In genomic region chr11:121578216-121579063, GRCh38 we compare ENCODE assay signal across 16 cellular contexts.
DNase-seq lines count a peak whose midpoint lies in the region; ATAC-seq and TF ChIP-seq lines count a peak whose summit lies in the region.
"Had no signal": no experiment of that assay in that cellular context is flagged by ENCODE, and none has a peak within 500 bp of the region (broad histone marks: within the 10 kb centered on the region; RNA-seq: fewer than 3 reads in every experiment).

No MANE protein-coding gene starts in this region.

- in situ Hi-C loops in IMR-90 (cut with MboI; ENCODE audit: low sequenced_read_pairs), result no loop called here

- H3K14ac ChIP-seq in IMR-90 (replicated peaks; ENCODE audit: low read depth, low read length), result no peak overlapping the region

- no peak overlapping the region for H3K4ac ChIP-seq in IMR-90 (ENCODE audit: low read depth, low read length)

- POLR2A ChIA-PET in IMR-90 (lab: Charles Lee; ENCODE audit: unreplicated experiment), result no interaction called here

- no peak overlapping the region for H4K8ac ChIP-seq in IMR-90 (ENCODE audit: low read depth in 2 of 2, low read length in 2 of 2)

- H2AFZ ChIP-seq in IMR-90 (replicated peaks; ENCODE audit: low read length, poor library complexity), result no peak overlapping the region

- H2BK15ac ChIP-seq in IMR-90 (ENCODE audit: low read depth, low read length), result no peak overlapping the region

- H2AK5ac ChIP-seq in IMR-90 (ENCODE audit: low read depth, low read length), result no peak overlapping the region

- no peak overlapping the region for H3K23ac ChIP-seq in IMR-90 (ENCODE audit: low read depth, low read length)

- no peak overlapping the region for H2BK20ac ChIP-seq in IMR-90 (ENCODE audit: low read depth, low read length)

- H3K27me3 Mint-ChIP-seq in T-helper 17 cell, result no peaks in the 10 kb centered on the region
- no peaks in the 10 kb centered on the region for H3K27me3 Mint-ChIP-seq in endothelial cell (ENCODE audit: unreplicated experiment)

- DNase-seq in A172 (ENCODE audit: low spot score) (peak; percentile 6), IMR-90 (peak; percentile 4), T-helper 17 cell (no peak), iris pigment epithelial cell (ENCODE audit: low read depth) (peak; percentile 7), endothelial cell (ENCODE audit: low spot score) (no peak)
- DNase-seq in NK-92 treated with Interleukin-12 subunit alpha and Interleukin-12 subunit beta, amount 100 ng/mL, for 24 hours (lab: John Stamatoyannopoulos, UW), result no peak
- DNase-seq: DMS79, foreskin keratinocyte, H7, NCI-H187, T-helper 2 cell had no signal

- H3K9me3 ChIP-seq in IMR-90 (ENCODE audit: control insufficient read depth, insufficient read depth, low read length) (no peaks in the 10 kb centered on the region; the same call in 1 of the 2 replicates), T-helper 17 cell (ENCODE audit: control insufficient read depth, low read length, poor library complexity, severe bottlenecking) (no peaks in the 10 kb centered on the region)

- intact Hi-C loops in IMR-90 (cut with micrococcal nuclease), result no loop called here

- no peak overlapping the region for H4K91ac ChIP-seq in IMR-90 (ENCODE audit: insufficient read depth, low read depth, low read length)

- no peak overlapping the region for H2BK5ac ChIP-seq in IMR-90 (ENCODE audit: low read depth, low read length, poor library complexity, severe bottlenecking)

- no peaks in the 10 kb centered on the region for H3K9me3 Mint-ChIP-seq in endothelial cell (ENCODE audit: unreplicated experiment)

- no peaks in the 10 kb centered on the region; the same call in 1 of the 2 replicates for H3K27me3 ChIP-seq in IMR-90 (ENCODE audit: control insufficient read depth, insufficient read depth, low read length)
- H3K27me3 ChIP-seq: foreskin keratinocyte had no signal

- no peak overlapping the region for H3K18ac ChIP-seq in IMR-90 (ENCODE audit: low read depth, low read length)

- peak; percentile 13; the same call in 1 of the 2 replicates for ATAC-seq in IMR-90 (ENCODE audit: low read depth)
- ATAC-seq in T-helper 17 cell, result no peak
- ATAC-seq in GM21515 (IDR thresholded peaks at IDR 0.05; ENCODE audit: unreplicated experiment), result no peak
- no peak for ATAC-seq in HG02981 (IDR thresholded peaks at IDR 0.05; ENCODE audit: unreplicated experiment)
- ATAC-seq: activated naive CD4-positive, alpha-beta T cell treated with anti-CD3 and anti-CD28 coated beads, Interleukin-2, amount 50 U/mL, for 72 hours; foreskin keratinocyte had no signal

- BruUV-seq in IMR-90 (replicated peaks; lab: Mats Ljungman, UMichigan), result no TSS peak

- H3K4me1 ChIP-seq in IMR-90 (ENCODE audit: control insufficient read depth, insufficient read depth, low read length), result peaks cover 11% of the 10 kb centered on the region; the same call in 1 of the 2 replicates
- H3K4me1 ChIP-seq: foreskin keratinocyte had no signal

- no peak overlapping the region for H3K56ac ChIP-seq in IMR-90 (ENCODE audit: extremely low read depth, insufficient read depth, low read length)

- H3K79me1 ChIP-seq in IMR-90 (ENCODE audit: low read depth in 1 of 2, low read length in 2 of 2), result no peaks in the 10 kb centered on the region

- TF ChIP-seq POLR2A in IMR-90 (IDR thresholded peaks at IDR 0.05; ENCODE audit: low read depth, low read length), result no peak

- TF ChIP-seq RAD21 in IMR-90 (IDR thresholded peaks at IDR 0.05; ENCODE audit: low read length), result no peak

- no peak overlapping the region for H3K4me3 ChIP-seq in IMR-90 (ENCODE audit: insufficient read depth, low read depth, low read length)

- H3K36me3 Mint-ChIP-seq in T-helper 17 cell (ENCODE audit: low read depth) (peaks cover 22% of the 10 kb centered on the region), endothelial cell (ENCODE audit: low read depth, unreplicated experiment) (peaks cover 9% of the 10 kb centered on the region)

- 75% methylated on average over 3 of the region's 10 CpGs; no CpG with 5 or more reads in 1 of the 2 experiments for WGBS in IMR-90 (ENCODE audit: extremely low coverage in 2 of 2, insufficient read length in 1 of 2), 2 experiments

- H3K27ac Mint-ChIP-seq in T-helper 17 cell, result peak overlapping the region; percentile 85
- no peak overlapping the region for H3K27ac Mint-ChIP-seq in endothelial cell (ENCODE audit: unreplicated experiment)
- H3K27ac Mint-ChIP-seq: dendritic cell treated with granulocyte-macrophage colony-stimulating factor and Interleukin-4, amounts not matched to agents 40 ng/mL and 50 ng/mL, for 4 days; nephron had no signal

- no peak overlapping the region for H3K9ac ChIP-seq in IMR-90 (ENCODE audit: low read depth, low read length)

- no peak overlapping the region for H3K27ac ChIP-seq in IMR-90 (ENCODE audit: insufficient read depth, low read length)
- H3K27ac ChIP-seq: foreskin keratinocyte had no signal

- no peaks in the 10 kb centered on the region for H3K36me3 ChIP-seq in IMR-90 (ENCODE audit: control insufficient read depth, insufficient read depth, low read length)

- no peaks in the 10 kb centered on the region for H3K9me1 ChIP-seq in IMR-90 (ENCODE audit: insufficient read depth, low read length)

- no peak overlapping the region for H4K5ac ChIP-seq in IMR-90 (ENCODE audit: low read depth, low read length)

- CTCF ChIA-PET in IMR-90 (lab: Yijun Ruan, JAX), result no interaction called here

- no peak overlapping the region for H3K4me2 ChIP-seq in IMR-90 (ENCODE audit: low read depth, low read length)

- H3K4me3 Mint-ChIP-seq in T-helper 17 cell, result no peak overlapping the region
- no peak overlapping the region for H3K4me3 Mint-ChIP-seq in endothelial cell (ENCODE audit: unreplicated experiment)
- H3K4me3 Mint-ChIP-seq: dendritic cell treated with granulocyte-macrophage colony-stimulating factor and Interleukin-4, amounts not matched to agents 40 ng/mL and 50 ng/mL, for 4 days; nephron had no signal

- no peak overlapping the region for H2BK120ac ChIP-seq in IMR-90 (ENCODE audit: low read depth, low read length)

- no peak overlapping the region for H2AK9ac ChIP-seq in IMR-90 (replicated peaks; ENCODE audit: low read depth, low read length, poor library complexity)

- dilution Hi-C loops in IMR-90 (cut with HindIII; ENCODE audit: low sequenced_read_pairs, unreplicated experiment), result no loop called here

- no peak for TF ChIP-seq CTCF in IMR-90 (conservative IDR thresholded peaks at IDR 0.05; ENCODE audit: low read depth, low read length)
- no peak for TF ChIP-seq CTCF in endothelial cell (IDR thresholded peaks at IDR 0.05; ENCODE audit: unreplicated experiment)

- H3K4me1 Mint-ChIP-seq in T-helper 17 cell (peaks cover 29% of the 10 kb centered on the region), endothelial cell (ENCODE audit: unreplicated experiment) (peaks cover 10% of the 10 kb centered on the region)

- no peaks in the 10 kb centered on the region for H4K20me1 ChIP-seq in IMR-90 (ENCODE audit: insufficient read depth, low read length)

TF ChIP-seq in IMR-90, 13 proteins besides CTCF, POLR2A, EP300 and RAD21:
- TF ChIP-seq MXI1 (IDR thresholded peaks at IDR 0.05; ENCODE audit: borderline replicate concordance, low read depth, low read length), result no peak
- no peak for TF ChIP-seq RCOR1 (IDR thresholded peaks at IDR 0.05; ENCODE audit: insufficient replicate concordance, low read length)
- no peak for TF ChIP-seq CHD1 (IDR thresholded peaks at IDR 0.05; ENCODE audit: low read depth, low read length)
- no peak for TF ChIP-seq FOS (IDR thresholded peaks at IDR 0.05; ENCODE audit: low read depth, low read length)
- no peak for TF ChIP-seq RFX5 (IDR thresholded peaks at IDR 0.05; ENCODE audit: low read depth, low read length)
- TF ChIP-seq CEBPB (IDR thresholded peaks at IDR 0.05; ENCODE audit: low read depth, low read length), result no peak
- no peak for TF ChIP-seq MAZ (IDR thresholded peaks at IDR 0.05; ENCODE audit: borderline replicate concordance, low read depth, low read length)
- TF ChIP-seq MAFK (IDR thresholded peaks at IDR 0.05; ENCODE audit: low read depth, low read length), result no peak
- TF ChIP-seq USF2 (IDR thresholded peaks at IDR 0.05; ENCODE audit: low read depth, low read length), result no peak
- TF ChIP-seq SMC3 (IDR thresholded peaks at IDR 0.05; ENCODE audit: low read depth, low read length), result no peak
- no peak for TF ChIP-seq ELK1 (IDR thresholded peaks at IDR 0.05; ENCODE audit: borderline replicate concordance, low read depth, low read length)
- TF ChIP-seq BHLHE40 (IDR thresholded peaks at IDR 0.05; ENCODE audit: low read depth, low read length), result no peak
- no peak for TF ChIP-seq NFE2L2 (IDR thresholded peaks at IDR 0.05; ENCODE audit: low read depth, low read length)

Comparison
In these comparisons a context has a peak if more than half of its experiments do, and no peak if none do; other contexts are left out.
1. DNase-seq: peak in A172 (single experiment), IMR-90 (single experiment) and iris pigment epithelial cell (single experiment); none in T-helper 17 cell (0 of 3), endothelial cell (single experiment) and NK-92 treated with Interleukin-12 subunit alpha and Interleukin-12 subunit beta, amount 100 ng/mL, for 24 hours (single experiment).